In genomic region chr6:132147530-132148011, GRCh38 we compare ENCODE assay signal across 14 cellular contexts.
A peak's percentile ranks its signal among the peaks of the same experiment; 100 is the strongest.
DNase-seq lines count a peak whose midpoint lies in the region; ATAC-seq lines count a peak whose summit lies in the region.
"Had no signal": no experiment of that assay in that cellular context is flagged by ENCODE, and none has a peak within 500 bp of the region (broad histone marks: within the 10 kb centered on the region; RNA-seq: fewer than 3 reads in every experiment).

No MANE protein-coding gene starts in this region.

- no peaks in the 10 kb centered on the region for H3K27me3 ChIP-seq in skeletal muscle tissue (ENCODE audit: control insufficient read depth in 3 of 3, insufficient read depth in 3 of 3, low read length in 3 of 3)
- H3K27me3 ChIP-seq: breast epithelium had no signal

- H3K9ac ChIP-seq in skeletal muscle tissue (ENCODE audit: low read depth in 1 of 3, low read length in 3 of 3): no peak overlapping the region

- peak; percentile 100 for DNase-seq in GM04503 (ENCODE audit: low read depth)
- DNase-seq in RKO (ENCODE audit: low spot score): peak; percentile 26
- DNase-seq in fibroblast of peridontal ligament (ENCODE audit: extremely low read depth): peak; percentile 100
- no peak for DNase-seq in Ammon's horn (ENCODE audit: low spot score)
- DNase-seq: activated CD4-positive, alpha-beta memory T cell treated with anti-CD3 and anti-CD28 coated beads, Interleukin-2, amount 10 ng/mL, durations not matched to agents 7 days and 5 days; NK-92 treated with Interleukin-12 subunit alpha and Interleukin-12 subunit beta, amount 100 ng/mL, for 24 hours; SIG-M5; small intestine; stimulated activated naive CD8-positive, alpha-beta T cell treated with anti-CD3 and anti-CD28 coated beads, Interleukin-15, amount 100 ng/mL, for 72 hours had no signal

- peak overlapping the region; percentile 57 for H3K27ac ChIP-seq in skeletal muscle tissue (ENCODE audit: low read depth, low read length)

- H3K9me3 ChIP-seq in skeletal muscle tissue (ENCODE audit: control insufficient read depth in 3 of 3, low read length in 3 of 3): no peaks in the 10 kb centered on the region
- H3K9me3 ChIP-seq: breast epithelium had no signal

- no peaks in the 10 kb centered on the region for H3K36me3 ChIP-seq in skeletal muscle tissue (ENCODE audit: control insufficient read depth in 3 of 3, insufficient read depth in 3 of 3, low read length in 3 of 3)
- H3K36me3 ChIP-seq: breast epithelium had no signal

- ATAC-seq in GM21619 (IDR thresholded peaks at IDR 0.05; ENCODE audit: unreplicated experiment) (no peak), HG03378 (IDR thresholded peaks at IDR 0.05; ENCODE audit: unreplicated experiment) (no peak), GM18502 (IDR thresholded peaks at IDR 0.05; ENCODE audit: poor library complexity, unreplicated experiment) (no peak)
- ATAC-seq: stimulated activated naive CD8-positive, alpha-beta T cell treated with anti-CD3 and anti-CD28 coated beads, Interleukin-15, amount 100 ng/mL, for 72 hours had no signal

- no peak overlapping the region for H3K4me3 ChIP-seq in skeletal muscle tissue (ENCODE audit: low read length in 3 of 3)
- H3K4me3 ChIP-seq: breast epithelium had no signal

- no peaks in the 10 kb centered on the region for H3K4me1 ChIP-seq in skeletal muscle tissue (ENCODE audit: control insufficient read depth in 3 of 3, insufficient read depth in 3 of 3, low read length in 3 of 3)
- H3K4me1 ChIP-seq: breast epithelium had no signal
